In the genomic region with DNA sequence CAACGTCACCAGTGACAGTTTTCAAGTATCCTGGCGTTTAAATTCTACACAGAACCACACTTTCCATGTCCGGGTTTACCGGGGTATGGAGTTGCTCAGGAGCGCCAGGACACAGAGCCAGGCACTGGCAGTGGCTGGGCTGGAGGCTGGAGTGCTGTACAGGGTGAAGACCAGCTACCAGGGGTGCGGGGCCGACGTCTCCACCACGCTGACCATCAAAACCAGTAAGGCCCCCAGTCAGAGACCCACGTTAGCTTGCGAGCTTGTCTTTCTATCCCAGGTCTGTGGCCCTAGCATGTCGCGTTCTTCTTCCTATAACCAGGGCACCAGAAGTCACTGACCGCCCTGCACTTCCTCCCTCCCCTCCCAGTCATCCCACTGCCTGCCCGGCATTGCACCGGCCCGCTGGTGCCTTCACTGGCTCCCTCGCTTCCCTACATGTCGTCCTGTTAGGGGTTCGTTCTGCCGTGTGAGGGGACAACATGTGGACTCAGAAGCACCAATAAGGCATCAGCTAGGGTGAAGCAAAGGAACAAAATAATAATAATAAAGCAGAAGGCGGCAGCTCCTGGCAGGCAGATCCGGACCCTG, we compare ENCODE assay signal across 28 cellular contexts. TPM values are rescaled to one million over a fixed set of nuclear protein-coding genes. Genes with fewer than 3 reads are reported as not detected.
"Had no signal": no experiment of that assay in that cellular context is flagged by ENCODE, and none has a peak within 500 bp of the region (broad histone marks: within the 10 kb centered on the region; RNA-seq: fewer than 3 reads in every experiment).

No MANE protein-coding gene starts in this region.

- H3K9me3 ChIP-seq: neutrophil, sigmoid colon, tibial artery had no signal

- H3K27me3 ChIP-seq: left lung, sigmoid colon, tibial artery had no signal

- H3K4me3 Mint-ChIP-seq: activated CD4-positive, alpha-beta T cell treated with anti-CD3 and anti-CD28 coated beads, Interleukin-2, amount 10 ng/mL, durations not matched to agents 7 days and 5 days; activated CD8-positive, alpha-beta memory T cell treated with anti-CD3 and anti-CD28 coated beads, Interleukin-2, amount 10 ng/mL, durations not matched to agents 7 days and 5 days; activated CD8-positive, alpha-beta T cell treated with anti-CD3 and anti-CD28 coated beads for 36 hours; activated naive CD8-positive, alpha-beta T cell treated with anti-CD3 and anti-CD28 coated beads, Interleukin-2, amount 50 U/mL, for 24 hours; activated T-helper 1 cell treated with anti-CD3 and anti-CD28 coated beads, Interleukin-12 subunit alpha, Interleukin-12 subunit beta, Interleukin-2, Interleukin-4 antibody, amounts not matched to agents 30 ng/mL and 10 ng/mL and 1 ng/mL, durations not matched to agents 14 hours and 24 hours and 36 hours; brain; immature natural killer cell; natural killer cell had no signal

- H3K36me3 ChIP-seq: left lung, neutrophil, sigmoid colon, tibial artery had no signal

- ATAC-seq: activated CD8-positive, alpha-beta memory T cell treated with anti-CD3 and anti-CD28 coated beads, Interleukin-2, amount 10 ng/mL, durations not matched to agents 7 days and 5 days; activated CD8-positive, alpha-beta T cell treated with anti-CD3 and anti-CD28 coated beads for 36 hours; activated naive CD8-positive, alpha-beta T cell treated with anti-CD3 and anti-CD28 coated beads, Interleukin-2, amount 50 U/mL, for 24 hours; foreskin keratinocyte; left lung; natural killer cell had no signal

- H3K4me3 ChIP-seq: left lung, sigmoid colon, tibial artery had no signal

- H3K27ac Mint-ChIP-seq: activated CD4-positive, alpha-beta T cell treated with anti-CD3 and anti-CD28 coated beads, Interleukin-2, amount 10 ng/mL, durations not matched to agents 7 days and 5 days; activated CD8-positive, alpha-beta memory T cell treated with anti-CD3 and anti-CD28 coated beads, Interleukin-2, amount 10 ng/mL, durations not matched to agents 7 days and 5 days; activated CD8-positive, alpha-beta T cell treated with anti-CD3 and anti-CD28 coated beads for 36 hours; activated naive CD8-positive, alpha-beta T cell treated with anti-CD3 and anti-CD28 coated beads, Interleukin-2, amount 50 U/mL, for 24 hours; activated T-helper 1 cell treated with anti-CD3 and anti-CD28 coated beads, Interleukin-12 subunit alpha, Interleukin-12 subunit beta, Interleukin-2, Interleukin-4 antibody, amounts not matched to agents 30 ng/mL and 10 ng/mL and 1 ng/mL, durations not matched to agents 14 hours and 24 hours and 36 hours; immature natural killer cell; natural killer cell had no signal

- H3K9me3 Mint-ChIP-seq: activated CD4-positive, alpha-beta T cell treated with anti-CD3 and anti-CD28 coated beads, Interleukin-2, amount 10 ng/mL, durations not matched to agents 7 days and 5 days had no signal

- H3K4me1 Mint-ChIP-seq: activated CD8-positive, alpha-beta memory T cell treated with anti-CD3 and anti-CD28 coated beads, Interleukin-2, amount 10 ng/mL, durations not matched to agents 7 days and 5 days; immature natural killer cell; natural killer cell had no signal

- H3K36me3 Mint-ChIP-seq: activated CD8-positive, alpha-beta memory T cell treated with anti-CD3 and anti-CD28 coated beads, Interleukin-2, amount 10 ng/mL, durations not matched to agents 7 days and 5 days had no signal

- H3K27me3 Mint-ChIP-seq: activated CD8-positive, alpha-beta T cell treated with anti-CD3 and anti-CD28 coated beads for 36 hours; activated naive CD8-positive, alpha-beta T cell treated with anti-CD3 and anti-CD28 coated beads, Interleukin-2, amount 50 U/mL, for 24 hours had no signal

- H3K27ac ChIP-seq: neutrophil had no signal

- DNase-seq: activated CD4-positive, alpha-beta T cell treated with anti-CD3 and anti-CD28 coated beads, Interleukin-2, amount 10 ng/mL, durations not matched to agents 7 days and 5 days; activated CD4-positive, CD25-positive, alpha-beta regulatory T cell treated with anti-CD3 and anti-CD28 coated beads, Interleukin-2, amount 50 U/mL, for 72 hours; activated CD8-positive, alpha-beta memory T cell treated with anti-CD3 and anti-CD28 coated beads, Interleukin-2, amount 10 ng/mL, durations not matched to agents 7 days and 5 days; activated CD8-positive, alpha-beta T cell treated with anti-CD3 and anti-CD28 coated beads for 36 hours; activated gamma-delta T cell; activated naive CD4-positive, alpha-beta T cell treated with anti-CD3 and anti-CD28 coated beads, Interleukin-2, amount 50 U/mL, for 16 hours; activated naive CD8-positive, alpha-beta T cell treated with anti-CD3 and anti-CD28 coated beads, Interleukin-2, amount 50 U/mL, for 24 hours; activated T-cell treated with anti-CD3 and anti-CD28 coated beads for 4 hours; dermis blood vessel endothelial cell; effector CD8-positive, alpha-beta T cell; erythroblast; foreskin keratinocyte; immature natural killer cell; midbrain; natural killer cell; sigmoid colon; stimulated activated CD4-positive, alpha-beta T cell treated with anti-CD3 and anti-CD28 coated beads, Interleukin-4, amount 100 ng/mL, for 1 hour; stimulated activated naive CD4-positive, alpha-beta T cell; tibial artery had no signal

RNA-seq across cellular contexts. Expression of a gene that starts 27.9 kb away (rescaled TPM):
- total RNA-seq: activated CD8-positive, alpha-beta T cell treated with anti-CD3 and anti-CD28 coated beads for 36 hours; activated T-helper 1 cell treated with anti-CD3 and anti-CD28 coated beads, Interleukin-12 subunit alpha, Interleukin-12 subunit beta, Interleukin-2, Interleukin-4 antibody, amounts not matched to agents 30 ng/mL and 10 ng/mL and 1 ng/mL, durations not matched to agents 14 hours and 24 hours and 36 hours; cardiac septum; dermis blood vessel endothelial cell; foreskin keratinocyte; glomerular endothelial cell; kidney epithelial cell; lung microvascular endothelial cell; sigmoid colon; ureter had no signal
- polyA plus RNA-seq: foreskin keratinocyte, immature natural killer cell had no signal
